ENCODE assay signal across 8 cellular contexts in the genomic region with DNA sequence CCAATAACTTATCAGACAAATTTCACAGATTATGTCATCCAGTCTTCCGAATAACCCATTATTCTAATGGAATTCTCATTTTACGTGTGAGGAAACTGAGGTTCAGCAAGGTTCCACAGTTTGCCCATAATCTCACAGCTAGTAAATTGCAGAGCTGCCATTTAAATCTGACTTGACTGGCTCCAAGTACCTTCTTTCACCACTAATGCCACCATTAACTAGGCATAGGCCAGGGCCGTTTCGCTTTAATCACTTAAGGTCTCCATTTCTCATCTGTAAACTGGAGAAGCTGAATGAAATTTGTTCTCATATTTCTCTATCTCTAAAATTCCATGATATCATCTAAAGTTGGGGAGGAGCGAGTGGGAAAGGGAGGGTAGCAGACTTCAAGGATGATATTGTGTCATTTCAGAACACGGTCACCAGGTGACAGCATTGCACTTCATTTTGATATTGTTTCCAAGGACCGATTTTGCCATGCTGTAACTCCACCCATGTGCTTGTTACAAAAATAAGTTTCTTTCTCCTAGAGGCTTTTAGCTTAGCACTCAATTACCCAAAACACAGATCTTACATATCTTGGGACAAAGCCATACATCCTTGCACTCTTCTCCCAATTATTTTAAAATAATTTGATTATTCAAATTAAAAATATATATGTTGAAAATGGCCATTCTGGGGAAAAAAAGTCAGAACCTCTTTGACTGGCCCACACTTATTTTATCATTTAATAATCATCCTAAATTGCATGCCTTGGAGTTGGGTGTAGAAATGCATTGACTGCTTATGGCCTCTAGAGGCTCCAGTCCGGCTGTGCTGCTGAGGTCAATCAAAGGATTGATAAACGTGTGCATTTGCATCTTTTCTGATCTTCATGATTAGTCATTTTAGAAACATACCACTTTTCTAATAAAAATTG.
DNase-seq lines count a peak whose midpoint lies in the region; ATAC-seq and TF ChIP-seq lines count a peak whose summit lies in the region.

No MANE protein-coding gene starts in this region.

- TF ChIP-seq CTCF in WTC11 (IDR thresholded peaks at IDR 0.05) (no peak), heart right ventricle (IDR thresholded peaks at IDR 0.05) (peak; percentile 19 to 68 (median 55))

- no peak overlapping the region for H3K4me3 Mint-ChIP-seq in WTC11

- peak; percentile 55 for ATAC-seq in HG02623 (IDR thresholded peaks at IDR 0.05; ENCODE audit: unreplicated experiment)
- peak; percentile 78 for ATAC-seq in WTC11
- ATAC-seq in heart right ventricle: peak in 6 of 8 donors; percentile 39 to 71 (median 64)

- H3K27me3 ChIP-seq in heart right ventricle: peaks cover 0 to 23% (median 7%) of the 10 kb centered on the region in 7 donors

- 40 to 41% methylated on average over 9 of the region's 9 CpGs for WGBS in heart right ventricle, 2 donors

- H3K36me3 Mint-ChIP-seq in WTC11: no peaks in the 10 kb centered on the region

- H3K36me3 ChIP-seq in heart right ventricle: no peaks in the 10 kb centered on the region

- H3K9me3 ChIP-seq in heart right ventricle: no peaks in the 10 kb centered on the region

- H3K27ac ChIP-seq in heart right ventricle: no peak overlapping the region

- CTCF ChIA-PET in WTC11 (lab: Charles Lee): interaction anchor here (0.7 to 1.4 kb wide), 2 partner anchors 341 to 1449 kb away, joined by 3 read pairs; no protein-coding TSS in a partner anchor

- intact Hi-C loops in heart right ventricle (cut with DNase I): loop anchor here in 2 of 10 donors (10.0 kb wide), 2 partner anchors 762 to 1812 kb away; no protein-coding TSS in a partner anchor

- peaks cover 0 to 4% (median 0%) of the 10 kb centered on the region in 9 donors for H3K4me1 ChIP-seq in heart right ventricle

- DNase-seq in A172 (ENCODE audit: low spot score) (peak; percentile 12), GDM1 (lab: John Stamatoyannopoulos, UW) (peak; percentile 11), NCI-H1930 (lab: John Stamatoyannopoulos, UW) (peak; percentile 6 to 9), WTC11 (ENCODE audit: low spot score) (no peak), heart right ventricle (peak in 1 of 2 donors; percentile 6), GOT3 (lab: John Stamatoyannopoulos, UW) (no peak)
- DNase-seq in stimulated activated CD8-positive, alpha-beta memory T cell treated with anti-CD3 and anti-CD28 coated beads, Interleukin-12 subunit alpha, Interleukin-12 subunit beta, amount 100 ng/mL, for 1 hour (ENCODE audit: low read depth): peak; percentile 6

- no peaks in the 10 kb centered on the region; the same call in 1 of the 2 replicates for H3K27me3 Mint-ChIP-seq in WTC11 (ENCODE audit: low read depth)

- peaks cover 4% of the 10 kb centered on the region for H3K4me1 Mint-ChIP-seq in WTC11

- no peak overlapping the region for H3K4me3 ChIP-seq in heart right ventricle

- H3K9me3 Mint-ChIP-seq in WTC11: no peaks in the 10 kb centered on the region

- H3K27ac Mint-ChIP-seq in WTC11: no peak overlapping the region

- POLR2A ChIA-PET in WTC11 (lab: Charles Lee): no interaction called here

TF ChIP-seq in WTC11, 78 proteins besides CTCF, POLR2A, EP300 and RAD21:
- TF ChIP-seq, protein P1, sequence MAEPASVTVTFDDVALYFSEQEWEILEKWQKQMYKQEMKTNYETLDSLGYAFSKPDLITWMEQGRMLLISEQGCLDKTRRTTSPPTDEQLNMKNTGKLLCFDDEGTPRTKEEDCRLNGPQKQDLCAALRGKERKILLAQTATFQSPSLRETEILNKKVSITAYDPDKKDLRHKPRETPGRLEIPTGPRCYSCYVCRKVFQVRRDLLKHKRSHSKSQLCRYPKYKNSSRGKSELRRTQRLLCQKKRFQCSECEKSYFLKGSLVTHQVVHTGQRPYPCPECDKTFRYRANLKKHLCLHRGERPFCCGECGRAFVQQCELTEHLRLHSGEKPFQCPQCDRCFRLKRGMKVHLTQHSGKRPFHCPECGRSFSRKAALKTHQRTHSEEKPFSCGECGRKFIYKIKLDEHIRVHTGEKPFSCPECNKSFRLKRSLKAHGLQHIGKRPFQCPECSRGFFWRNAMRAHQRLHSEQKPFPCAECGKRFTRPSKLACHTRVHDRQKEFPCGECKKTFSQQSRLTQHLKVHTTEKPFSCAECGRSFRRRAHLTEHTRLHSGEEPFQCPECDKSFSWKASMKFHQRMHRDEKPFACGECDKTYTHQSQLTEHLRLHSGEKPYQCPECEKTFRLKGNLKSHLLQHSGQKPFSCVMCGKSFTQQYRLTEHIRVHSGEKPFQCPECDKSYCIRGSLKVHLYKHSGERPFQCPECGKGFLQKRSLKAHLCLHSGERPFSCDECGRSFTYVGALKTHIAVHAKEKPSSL (CRISPR knock-in tag; conservative IDR thresholded peaks at IDR 0.05): no peak
- TF ChIP-seq, protein P2, sequence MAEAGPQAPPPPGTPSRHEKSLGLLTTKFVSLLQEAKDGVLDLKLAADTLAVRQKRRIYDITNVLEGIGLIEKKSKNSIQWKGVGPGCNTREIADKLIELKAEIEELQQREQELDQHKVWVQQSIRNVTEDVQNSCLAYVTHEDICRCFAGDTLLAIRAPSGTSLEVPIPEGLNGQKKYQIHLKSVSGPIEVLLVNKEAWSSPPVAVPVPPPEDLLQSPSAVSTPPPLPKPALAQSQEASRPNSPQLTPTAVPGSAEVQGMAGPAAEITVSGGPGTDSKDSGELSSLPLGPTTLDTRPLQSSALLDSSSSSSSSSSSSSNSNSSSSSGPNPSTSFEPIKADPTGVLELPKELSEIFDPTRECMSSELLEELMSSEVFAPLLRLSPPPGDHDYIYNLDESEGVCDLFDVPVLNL (CRISPR knock-in tag; IDR thresholded peaks at IDR 0.05; ENCODE audit: borderline replicate concordance, low read depth): no peak
- TF ChIP-seq TCF7 (CRISPR knock-in tag; IDR thresholded peaks at IDR 0.05; ENCODE audit: low read depth) (no peak), TEAD4 (CRISPR knock-in tag; IDR thresholded peaks at IDR 0.05) (no peak)
- TF ChIP-seq, protein P3, sequence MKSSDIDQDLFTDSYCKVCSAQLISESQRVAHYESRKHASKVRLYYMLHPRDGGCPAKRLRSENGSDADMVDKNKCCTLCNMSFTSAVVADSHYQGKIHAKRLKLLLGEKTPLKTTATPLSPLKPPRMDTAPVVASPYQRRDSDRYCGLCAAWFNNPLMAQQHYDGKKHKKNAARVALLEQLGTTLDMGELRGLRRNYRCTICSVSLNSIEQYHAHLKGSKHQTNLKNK (CRISPR knock-in tag; IDR thresholded peaks at IDR 0.05): no peak

Comparison
In these comparisons a context has a peak if more than half of its experiments do, and no peak if none do; other contexts are left out.
1. DNase-seq: peak in A172 (single experiment), GDM1 (single experiment), NCI-H1930 (2 of 2) and stimulated activated CD8-positive, alpha-beta memory T cell treated with anti-CD3 and anti-CD28 coated beads, Interleukin-12 subunit alpha, Interleukin-12 subunit beta, amount 100 ng/mL, for 1 hour (single experiment); none in WTC11 (single experiment) and GOT3 (single experiment).
2. Peak in every context shown above with its lines, with median percentiles within 50 percentile points of each other: ATAC-seq.